28 cellular contexts compared by ENCODE assay signal in the genomic region with DNA sequence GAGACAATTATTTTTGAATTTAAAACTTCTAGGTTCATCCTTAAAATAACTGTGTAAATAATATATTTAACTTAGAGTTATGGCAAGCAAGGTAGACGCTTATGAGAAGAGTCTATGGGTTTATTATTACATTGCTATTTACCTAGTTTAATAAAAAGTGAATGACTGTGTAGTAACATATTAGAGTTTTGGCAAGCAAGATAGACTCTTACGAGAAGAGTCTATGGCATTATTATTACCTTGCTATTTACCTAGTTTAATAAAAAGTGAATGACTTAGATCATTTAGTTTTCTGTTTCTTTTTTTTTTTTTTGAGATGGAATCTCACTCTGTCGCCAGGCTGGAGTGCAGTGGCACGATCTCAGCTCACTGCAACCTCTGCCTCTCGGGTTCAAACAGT.
"Had no signal": no experiment of that assay in that cellular context is flagged by ENCODE, and none has a peak within 500 bp of the region (broad histone marks: within the 10 kb centered on the region; RNA-seq: fewer than 3 reads in every experiment).

No MANE protein-coding gene starts in this region.

- ATAC-seq: activated CD4-positive, alpha-beta T cell treated with anti-CD3 and anti-CD28 coated beads for 36 hours; activated T-cell treated with anti-CD3 and anti-CD28 coated beads, Interleukin-2, amount 50 U/mL, for 72 hours; foreskin keratinocyte; gastroesophageal sphincter; heart right ventricle; T-helper 17 cell had no signal

- DNase-seq: activated CD4-positive, alpha-beta memory T cell treated with anti-CD3 and anti-CD28 coated beads, Interleukin-2, amount 10 ng/mL, durations not matched to agents 7 days and 5 days; activated CD4-positive, alpha-beta T cell treated with anti-CD3 and anti-CD28 coated beads for 36 hours; activated CD4-positive, alpha-beta T cell treated with anti-CD3 and anti-CD28 coated beads, Interleukin-2, amount 10 ng/mL, durations not matched to agents 24 days and 14 days; activated CD4-positive, CD25-positive, alpha-beta regulatory T cell; activated CD4-positive, CD25-positive, alpha-beta regulatory T cell treated with anti-CD3 and anti-CD28 coated beads, Interleukin-2, amount 50 U/mL, for 72 hours; activated gamma-delta T cell; activated naive CD4-positive, alpha-beta T cell treated with anti-CD3 and anti-CD28 coated beads, Interleukin-2, amount 50 U/mL, for 16 hours; activated naive CD4-positive, alpha-beta T cell treated with Interleukin-2 at 50 U/mL for 16 hours; activated T-cell treated with anti-CD3 and anti-CD28 coated beads, Interleukin-2, amount 50 U/mL, for 72 hours; amniotic stem cell; anterior cingulate cortex; brain microvascular endothelial cell; dorsolateral prefrontal cortex; effector memory CD4-positive, alpha-beta T cell; endodermal cell; erythroblast; foreskin keratinocyte; heart right ventricle; T-helper 1 cell; T-helper 17 cell; T1000 had no signal

- H3K4me3 ChIP-seq: coronary artery, dorsolateral prefrontal cortex, esophagus muscularis mucosa, gastroesophageal sphincter, heart right ventricle had no signal

- H3K27ac ChIP-seq: brain microvascular endothelial cell, coronary artery, dorsolateral prefrontal cortex, esophagus muscularis mucosa, foreskin keratinocyte, gastroesophageal sphincter, heart right ventricle had no signal

- H3K27me3 Mint-ChIP-seq: activated CD4-positive, alpha-beta memory T cell treated with anti-CD3 and anti-CD28 coated beads, Interleukin-2, amount 10 ng/mL, durations not matched to agents 7 days and 5 days; activated CD4-positive, alpha-beta T cell treated with anti-CD3 and anti-CD28 coated beads for 36 hours; activated CD4-positive, alpha-beta T cell treated with anti-CD3 and anti-CD28 coated beads, Interleukin-2, amount 10 ng/mL, durations not matched to agents 24 days and 14 days; activated naive CD8-positive, alpha-beta T cell; central memory CD8-positive, alpha-beta T cell; dendritic cell treated with granulocyte-macrophage colony-stimulating factor and Interleukin-4, amounts not matched to agents 40 ng/mL and 50 ng/mL, for 4 days; T-helper 17 cell had no signal

- H3K27me3 ChIP-seq: brain microvascular endothelial cell, dorsolateral prefrontal cortex, esophagus muscularis mucosa, foreskin keratinocyte, gastroesophageal sphincter, heart right ventricle had no signal

- H3K4me3 Mint-ChIP-seq: activated CD4-positive, alpha-beta memory T cell treated with anti-CD3 and anti-CD28 coated beads, Interleukin-2, amount 10 ng/mL, durations not matched to agents 7 days and 5 days; activated CD4-positive, alpha-beta T cell treated with anti-CD3 and anti-CD28 coated beads for 36 hours; activated CD4-positive, alpha-beta T cell treated with anti-CD3 and anti-CD28 coated beads, Interleukin-2, amount 10 ng/mL, durations not matched to agents 24 days and 14 days; central memory CD8-positive, alpha-beta T cell; dendritic cell treated with granulocyte-macrophage colony-stimulating factor and Interleukin-4, amounts not matched to agents 40 ng/mL and 50 ng/mL, for 4 days; endodermal cell; T-helper 17 cell; T-helper 2 cell treated with Interferon-gamma antibody and Interleukin-4, amounts not matched to agents 5 μg/mL and 100 μg/mL, for 36 hours had no signal

- H3K9me3 ChIP-seq: esophagus muscularis mucosa, gastroesophageal sphincter, heart right ventricle had no signal

- H3K9me3 Mint-ChIP-seq: activated CD4-positive, alpha-beta memory T cell treated with anti-CD3 and anti-CD28 coated beads, Interleukin-2, amount 10 ng/mL, durations not matched to agents 7 days and 5 days; activated CD4-positive, alpha-beta T cell treated with anti-CD3 and anti-CD28 coated beads, Interleukin-2, amount 10 ng/mL, durations not matched to agents 24 days and 14 days; activated T-cell treated with anti-CD3 and anti-CD28 coated beads, Interleukin-2, amount 50 U/mL, for 72 hours; central memory CD8-positive, alpha-beta T cell; dendritic cell treated with granulocyte-macrophage colony-stimulating factor and Interleukin-4, amounts not matched to agents 40 ng/mL and 50 ng/mL, for 4 days; endodermal cell; T-helper 2 cell treated with Interferon-gamma antibody and Interleukin-4, amounts not matched to agents 5 μg/mL and 100 μg/mL, for 36 hours had no signal

- H3K27ac Mint-ChIP-seq: activated CD4-positive, alpha-beta memory T cell treated with anti-CD3 and anti-CD28 coated beads, Interleukin-2, amount 10 ng/mL, durations not matched to agents 7 days and 5 days; activated CD4-positive, alpha-beta T cell treated with anti-CD3 and anti-CD28 coated beads for 36 hours; activated CD4-positive, alpha-beta T cell treated with anti-CD3 and anti-CD28 coated beads, Interleukin-2, amount 10 ng/mL, durations not matched to agents 24 days and 14 days; activated naive CD8-positive, alpha-beta T cell; dendritic cell treated with granulocyte-macrophage colony-stimulating factor and Interleukin-4, amounts not matched to agents 40 ng/mL and 50 ng/mL, for 4 days; endodermal cell; T-helper 2 cell treated with Interferon-gamma antibody and Interleukin-4, amounts not matched to agents 5 μg/mL and 100 μg/mL, for 36 hours had no signal
